ENCODE assay signal across 28 cellular contexts in the genomic region with DNA sequence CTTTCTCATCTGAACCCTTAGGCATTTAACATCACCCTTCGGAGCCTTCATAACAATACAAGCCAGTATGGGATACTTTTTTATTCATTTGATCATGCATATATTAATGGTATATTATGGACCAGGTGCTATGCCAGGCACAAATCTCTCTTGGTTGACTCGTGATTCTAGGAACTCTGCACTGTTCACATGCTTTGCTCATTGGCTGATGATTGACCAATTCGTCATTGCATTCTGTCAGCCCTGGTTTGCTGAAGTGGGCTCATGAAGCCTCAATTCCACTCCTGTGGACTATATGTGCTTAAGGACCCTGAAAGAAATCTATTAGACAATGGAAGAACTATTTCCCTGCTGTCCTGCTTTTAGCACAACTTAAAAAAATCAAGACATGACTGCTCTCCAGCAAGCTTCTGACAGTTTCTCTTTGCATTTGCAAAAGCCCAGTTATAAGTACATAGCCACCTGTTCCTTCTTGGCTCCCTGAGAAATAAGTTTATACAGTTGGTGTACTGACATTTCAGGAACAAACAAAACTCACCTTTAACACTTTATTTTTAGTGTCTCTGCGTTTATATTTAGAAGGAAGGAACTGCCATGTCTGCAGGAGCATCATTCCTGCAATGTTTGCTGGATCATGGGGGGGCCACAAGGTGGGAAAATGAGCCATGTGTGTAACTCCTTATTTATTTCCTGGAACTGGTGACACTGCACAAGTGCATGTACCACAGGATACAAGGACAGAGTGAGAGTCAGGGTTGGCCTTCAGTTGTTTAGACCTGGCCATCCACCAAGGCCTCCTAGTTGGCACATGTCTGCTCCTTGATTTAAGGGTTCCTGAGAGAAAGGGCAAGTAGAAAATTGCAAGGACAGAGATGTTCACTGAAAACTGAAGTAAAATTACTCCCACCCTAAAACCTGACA.
"Had no signal": no experiment of that assay in that cellular context is flagged by ENCODE, and none has a peak within 500 bp of the region (broad histone marks: within the 10 kb centered on the region; RNA-seq: fewer than 3 reads in every experiment).

No MANE protein-coding gene starts in this region.

- ATAC-seq: activated naive CD4-positive, alpha-beta T cell treated with anti-CD3 and anti-CD28 coated beads, Interleukin-2, amount 50 U/mL, for 72 hours; activated T-cell treated with anti-CD3 and anti-CD28 coated beads, Interleukin-2, amount 50 U/mL, for 4 hours; activated T-helper 17 cell treated with anti-CD3 and anti-CD28 coated beads, Interleukin-2, amount 50 U/mL, for 72 hours; left lobe of liver; T-helper 17 cell; WTC11 had no signal

- H3K4me3 ChIP-seq: coronary artery, dorsolateral prefrontal cortex, heart right ventricle, lung, ovary, prostate gland, sigmoid colon, tibial nerve had no signal

- H3K27me3 ChIP-seq: dorsolateral prefrontal cortex, heart right ventricle, ovary, sigmoid colon, tibial nerve had no signal

- H3K9me3 ChIP-seq: ovary, prostate gland, sigmoid colon, tibial nerve had no signal

- DNase-seq: activated CD4-positive, alpha-beta memory T cell treated with anti-CD3 and anti-CD28 coated beads, Interleukin-2, amount 10 ng/mL, durations not matched to agents 7 days and 5 days; activated CD4-positive, alpha-beta T cell treated with anti-CD3 and anti-CD28 coated beads for 1 hour; activated CD4-positive, alpha-beta T cell treated with anti-CD3 and anti-CD28 coated beads, Interleukin-2, amount 10 ng/mL, durations not matched to agents 7 days and 5 days; activated gamma-delta T cell treated with Interleukin-2 at 50 U/mL for 16 hours; activated T-cell treated with anti-CD3 and anti-CD28 coated beads, Interleukin-2, amount 50 U/mL, for 4 hours; anterior cingulate cortex; dorsolateral prefrontal cortex; effector memory CD4-positive, alpha-beta T cell; erythroblast; foreskin fibroblast; heart right ventricle; ovary; sigmoid colon; stimulated activated CD4-positive, alpha-beta T cell treated with anti-CD3 and anti-CD28 coated beads, Interleukin-15, amount 100 ng/mL, for 24 hours; stimulated activated CD4-positive, alpha-beta T cell treated with anti-CD3 and anti-CD28 coated beads, Interleukin-2, amount 100 ng/mL, for 24 hours; stimulated activated naive CD4-positive, alpha-beta T cell; T-helper 17 cell; T1000 had no signal

- H3K4me1 Mint-ChIP-seq: brain, WTC11 had no signal

- H3K4me1 ChIP-seq: prostate gland had no signal

- H3K4me3 Mint-ChIP-seq: activated CD4-positive, alpha-beta memory T cell treated with anti-CD3 and anti-CD28 coated beads, Interleukin-2, amount 10 ng/mL, durations not matched to agents 7 days and 5 days; activated CD4-positive, alpha-beta T cell treated with anti-CD3 and anti-CD28 coated beads, Interleukin-2, amount 10 ng/mL, durations not matched to agents 7 days and 5 days; activated T-cell treated with anti-CD3 and anti-CD28 coated beads, Interleukin-2, amount 50 U/mL, for 4 hours; activated T-helper 17 cell treated with anti-CD3 and anti-CD28 coated beads, Interleukin-2, amount 50 U/mL, for 72 hours; brain; nephron; T-helper 17 cell; WTC11 had no signal

- H3K27ac ChIP-seq: coronary artery, dorsolateral prefrontal cortex, heart right ventricle, ovary, prostate gland, sigmoid colon, tibial nerve had no signal

- H3K36me3 ChIP-seq: heart right ventricle, ovary, prostate gland, sigmoid colon, tibial nerve had no signal

- H3K9me3 Mint-ChIP-seq: activated T-cell treated with anti-CD3 and anti-CD28 coated beads, Interleukin-2, amount 50 U/mL, for 4 hours had no signal

- H3K27me3 Mint-ChIP-seq: activated T-helper 17 cell treated with anti-CD3 and anti-CD28 coated beads, Interleukin-2, amount 50 U/mL, for 72 hours; brain had no signal

- H3K36me3 Mint-ChIP-seq: brain, WTC11 had no signal

- H3K27ac Mint-ChIP-seq: activated CD4-positive, alpha-beta memory T cell treated with anti-CD3 and anti-CD28 coated beads, Interleukin-2, amount 10 ng/mL, durations not matched to agents 7 days and 5 days; activated CD4-positive, alpha-beta T cell treated with anti-CD3 and anti-CD28 coated beads, Interleukin-2, amount 10 ng/mL, durations not matched to agents 7 days and 5 days; activated naive CD4-positive, alpha-beta T cell treated with anti-CD3 and anti-CD28 coated beads, Interleukin-2, amount 50 U/mL, for 72 hours; activated T-helper 17 cell treated with anti-CD3 and anti-CD28 coated beads, Interleukin-2, amount 50 U/mL, for 72 hours; brain; nephron; T-helper 17 cell; WTC11 had no signal
